ENCODE assay signal across 18 cellular contexts in the genomic region with DNA sequence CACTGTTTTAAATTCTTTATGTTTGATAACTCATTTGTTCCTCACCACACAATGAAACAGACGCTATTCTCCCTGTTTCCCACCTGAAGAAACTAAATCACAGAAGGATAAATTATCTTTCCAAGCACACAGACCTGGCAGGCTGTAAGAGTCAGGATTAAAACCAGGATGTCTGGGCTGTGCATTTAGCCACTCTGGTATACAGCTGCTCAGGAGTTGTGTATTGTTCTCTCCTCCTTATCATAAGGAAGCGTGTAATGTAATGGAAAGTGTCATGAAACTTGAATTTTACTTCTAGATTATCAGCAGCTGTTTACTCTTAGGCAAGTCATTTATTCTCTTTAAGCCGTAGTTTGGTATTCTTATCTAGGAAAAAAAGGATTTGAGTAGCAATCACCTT.
"Had no signal": no experiment of that assay in that cellular context is flagged by ENCODE, and none has a peak within 500 bp of the region (broad histone marks: within the 10 kb centered on the region; RNA-seq: fewer than 3 reads in every experiment).

No MANE protein-coding gene starts in this region.

- H3K27ac ChIP-seq: cardiac muscle cell, esophagus squamous epithelium, gastroesophageal sphincter, tibial artery had no signal

- ATAC-seq: activated T-cell treated with anti-CD3 and anti-CD28 coated beads, Interleukin-2, amount 50 U/mL, for 72 hours; gastroesophageal sphincter; naive thymus-derived CD4-positive, alpha-beta T cell; stimulated activated naive CD8-positive, alpha-beta T cell treated with anti-CD3 and anti-CD28 coated beads, Interleukin-15, Interleukin-2, amounts not matched to agents 100 U/mL and 50 U/mL, for 24 hours had no signal

- H3K4me1 Mint-ChIP-seq: activated CD4-positive, alpha-beta memory T cell treated with anti-CD3 and anti-CD28 coated beads, Interleukin-2, amount 10 ng/mL, durations not matched to agents 7 days and 5 days; activated CD4-positive, alpha-beta T cell treated with anti-CD3 and anti-CD28 coated beads, Interleukin-2, amount 10 ng/mL, durations not matched to agents 24 days and 14 days; activated naive CD4-positive, alpha-beta T cell treated with anti-CD3 and anti-CD28 coated beads, Interleukin-2, amount 10 ng/mL, durations not matched to agents 7 days and 5 days; memory B cell; naive thymus-derived CD4-positive, alpha-beta T cell had no signal

- H3K36me3 Mint-ChIP-seq: activated naive CD4-positive, alpha-beta T cell treated with anti-CD3 and anti-CD28 coated beads, Interleukin-2, amount 10 ng/mL, durations not matched to agents 7 days and 5 days; memory B cell; naive thymus-derived CD4-positive, alpha-beta T cell had no signal

- H3K9me3 ChIP-seq: esophagus squamous epithelium, gastroesophageal sphincter, tibial artery had no signal

- H3K27me3 Mint-ChIP-seq: activated CD4-positive, alpha-beta memory T cell treated with anti-CD3 and anti-CD28 coated beads, Interleukin-2, amount 10 ng/mL, durations not matched to agents 7 days and 5 days; activated CD4-positive, alpha-beta T cell treated with anti-CD3 and anti-CD28 coated beads, Interleukin-2, amount 10 ng/mL, durations not matched to agents 24 days and 14 days; activated naive CD4-positive, alpha-beta T cell treated with anti-CD3 and anti-CD28 coated beads, Interleukin-2, amount 10 ng/mL, durations not matched to agents 7 days and 5 days; progenitor cell of endocrine pancreas had no signal

- H3K27ac Mint-ChIP-seq: activated CD4-positive, alpha-beta memory T cell treated with anti-CD3 and anti-CD28 coated beads, Interleukin-2, amount 10 ng/mL, durations not matched to agents 7 days and 5 days; activated CD4-positive, alpha-beta T cell treated with anti-CD3 and anti-CD28 coated beads, Interleukin-2, amount 10 ng/mL, durations not matched to agents 24 days and 14 days; activated naive CD4-positive, alpha-beta T cell treated with anti-CD3 and anti-CD28 coated beads, Interleukin-2, amount 10 ng/mL, durations not matched to agents 7 days and 5 days; activated T-cell treated with anti-CD3 and anti-CD28 coated beads, Interleukin-2, amount 50 U/mL, for 72 hours; memory B cell; naive thymus-derived CD4-positive, alpha-beta T cell; progenitor cell of endocrine pancreas had no signal

- H3K4me3 ChIP-seq: cardiac muscle cell, esophagus squamous epithelium, gastroesophageal sphincter, tibial artery had no signal

- H3K27me3 ChIP-seq: cardiac muscle cell, esophagus squamous epithelium, gastroesophageal sphincter, tibial artery had no signal

- H3K36me3 ChIP-seq: cardiac muscle cell, esophagus squamous epithelium, gastroesophageal sphincter, tibial artery had no signal

- DNase-seq: activated CD4-positive, alpha-beta memory T cell treated with anti-CD3 and anti-CD28 coated beads, Interleukin-2, amount 10 ng/mL, durations not matched to agents 7 days and 5 days; activated CD4-positive, alpha-beta T cell treated with anti-CD3 and anti-CD28 coated beads, Interleukin-2, amount 10 ng/mL, durations not matched to agents 24 days and 14 days; activated effector memory CD4-positive, alpha-beta T cell treated with anti-CD3 and anti-CD28 coated beads, Interleukin-2, amount 50 U/mL, for 16 hours; activated naive CD4-positive, alpha-beta T cell treated with anti-CD3 and anti-CD28 coated beads, Interleukin-2, amount 10 ng/mL, durations not matched to agents 7 days and 5 days; activated T-cell treated with anti-CD3 and anti-CD28 coated beads, Interleukin-2, amount 50 U/mL, for 72 hours; effector CD4-positive, alpha-beta T cell; esophagus squamous epithelium; head of caudate nucleus; hypothalamus; naive thymus-derived CD4-positive, alpha-beta T cell; stimulated activated CD4-positive, alpha-beta T cell treated with anti-CD3 and anti-CD28 coated beads, Interleukin-4, amount 100 ng/mL, for 24 hours; stimulated activated naive CD8-positive, alpha-beta T cell treated with anti-CD3 and anti-CD28 coated beads, Interleukin-15, Interleukin-2, amounts not matched to agents 100 U/mL and 50 U/mL, for 24 hours; substantia nigra; tibial artery had no signal

- H3K9me3 Mint-ChIP-seq: activated CD4-positive, alpha-beta memory T cell treated with anti-CD3 and anti-CD28 coated beads, Interleukin-2, amount 10 ng/mL, durations not matched to agents 7 days and 5 days; activated CD4-positive, alpha-beta T cell treated with anti-CD3 and anti-CD28 coated beads, Interleukin-2, amount 10 ng/mL, durations not matched to agents 24 days and 14 days; activated naive CD4-positive, alpha-beta T cell treated with anti-CD3 and anti-CD28 coated beads, Interleukin-2, amount 10 ng/mL, durations not matched to agents 7 days and 5 days had no signal

- H3K4me3 Mint-ChIP-seq: activated CD4-positive, alpha-beta memory T cell treated with anti-CD3 and anti-CD28 coated beads, Interleukin-2, amount 10 ng/mL, durations not matched to agents 7 days and 5 days; activated CD4-positive, alpha-beta T cell treated with anti-CD3 and anti-CD28 coated beads, Interleukin-2, amount 10 ng/mL, durations not matched to agents 24 days and 14 days; activated naive CD4-positive, alpha-beta T cell treated with anti-CD3 and anti-CD28 coated beads, Interleukin-2, amount 10 ng/mL, durations not matched to agents 7 days and 5 days; activated T-cell treated with anti-CD3 and anti-CD28 coated beads, Interleukin-2, amount 50 U/mL, for 72 hours; memory B cell; naive thymus-derived CD4-positive, alpha-beta T cell had no signal
